ENCODE assay signal across 6 cellular contexts in genomic region chr17:75105269-75106080, GRCh38. TPM values are rescaled to one million over a fixed set of nuclear protein-coding genes. Genes with fewer than 3 reads are reported as not detected.
DNase-seq lines count a peak whose midpoint lies in the region; ATAC-seq and TF ChIP-seq lines count a peak whose summit lies in the region.

No MANE protein-coding gene starts in this region.

- H3K36me3 Mint-ChIP-seq in GM23338 (ENCODE audit: low read depth): peaks cover 8% of the 10 kb centered on the region

- H3K4me1 ChIP-seq in GM23338 (ENCODE audit: insufficient read depth) (peaks cover 10% of the 10 kb centered on the region), right atrium auricular region (peaks cover 0 to 11% of the 10 kb centered on the region in 2 donors)

- H3K4me2 ChIP-seq in GM23338: no peak overlapping the region

- H3K27me3 ChIP-seq in GM23338 (ENCODE audit: insufficient read depth) (no peaks in the 10 kb centered on the region), right atrium auricular region (no peaks in the 10 kb centered on the region)

- in situ Hi-C loops in ACHN (cut with HindIII; ENCODE audit: low pct_ligation_motif_present, low pct_unique_long_range_greater_than_20kb, low sequenced_read_pairs): no loop called here

- peaks cover 24% of the 10 kb centered on the region for H3K4me1 Mint-ChIP-seq in GM23338

- H3K4me3 ChIP-seq in GM23338 (no peak overlapping the region), right atrium auricular region (no peak overlapping the region)

- H3K27me3 Mint-ChIP-seq in GM23338 (ENCODE audit: insufficient read depth, low read depth, poor library complexity): peaks cover 26% of the 10 kb centered on the region

- H3K4me3 Mint-ChIP-seq in GM23338: no peak overlapping the region; the same call in 2 of the 3 replicates

- H3K36me3 ChIP-seq in GM23338 (ENCODE audit: insufficient read depth): no peaks in the 10 kb centered on the region
- peaks cover 6% of the 10 kb centered on the region for H3K36me3 ChIP-seq in right atrium auricular region

- DNase-seq in ACHN (peak; percentile 65), GM23338 (ENCODE audit: low spot score) (peak; percentile 85), SHP77 treated with DMSO at 0.1 percent for 48 hours (lab: John Stamatoyannopoulos, UW) (peak; percentile 70), right atrium auricular region (ENCODE audit: low spot score) (no peak), activated gamma-delta T cell treated with Interleukin-2 at 50 U/mL for 16 hours (no peak), Ammon's horn (ENCODE audit: low spot score) (no peak)

- H3K27ac Mint-ChIP-seq in GM23338: no peak overlapping the region

- no peak overlapping the region for H2AFZ ChIP-seq in GM23338

- H3K9me3 ChIP-seq in right atrium auricular region: no peaks in the 10 kb centered on the region

- H3K27ac ChIP-seq in GM23338 (ENCODE audit: low read depth): peak overlapping the region; percentile 21; the same call in 1 of the 2 replicates
- no peak overlapping the region for H3K27ac ChIP-seq in right atrium auricular region

- TF ChIP-seq CTCF in GM23338 (conservative IDR thresholded peaks at IDR 0.05; ENCODE audit: low read depth in 2 of 2) (peak; percentile 66), right atrium auricular region (IDR thresholded peaks at IDR 0.05) (peak; percentile 66 to 84)

- H3K79me2 ChIP-seq in GM23338 (replicated peaks; ENCODE audit: insufficient read depth): 0 out of 2 replicates have a peak, but pooled peaks cover under 1% of the 10 kb centered on the region

- H3K9me3 Mint-ChIP-seq in GM23338: no peaks in the 10 kb centered on the region

- peak; percentile 67 for ATAC-seq in GM23338

- H3K9me2 ChIP-seq in GM23338 (ENCODE audit: insufficient read depth): no peaks in the 10 kb centered on the region

- no peaks in the 10 kb centered on the region for H4K20me1 ChIP-seq in GM23338 (replicated peaks; ENCODE audit: insufficient read depth)

- peaks cover 25% of the 10 kb centered on the region for H3F3A ChIP-seq in GM23338 (replicated peaks; ENCODE audit: low read depth)

TF ChIP-seq in GM23338, 12 proteins besides CTCF, POLR2A, EP300 and RAD21 (continues in another document):
- TF ChIP-seq CREB1 (CRISPR knock-in tag; IDR thresholded peaks at IDR 0.05; ENCODE audit: low read depth) (no peak), REST (IDR thresholded peaks at IDR 0.05; ENCODE audit: unreplicated experiment) (no peak), POLR2AphosphoS5 (IDR thresholded peaks at IDR 0.05; ENCODE audit: low read depth) (no peak), NANOG (IDR thresholded peaks at IDR 0.05; ENCODE audit: borderline replicate concordance) (no peak), EZH2 (IDR thresholded peaks at IDR 0.05; ENCODE audit: low read depth, unreplicated experiment) (no peak), ZNF462 (CRISPR knock-in tag; IDR thresholded peaks at IDR 0.05) (no peak), EZH2phosphoT487 (IDR thresholded peaks at IDR 0.05; ENCODE audit: unreplicated experiment) (no peak), ZNF114 (CRISPR knock-in tag; IDR thresholded peaks at IDR 0.05) (no peak)

RNA-seq across cellular contexts. Expression of gene ARMC7, which starts 4.3 kb away (rescaled TPM):
- 4.5 and 5.6 TPM in 2 replicates for total RNA-seq in GM23338 (2014; rRNA removed; shearing (Covaris generic))
- 6.3 and 8.4 TPM in 2 replicates for polyA plus RNA-seq in GM23338 (2016; fragmentation: Nextera tagmentation; extraction: Ambion mirVana)
- 1 to 10 TPM; 4.9 to 9.5 TPM for total RNA-seq in right atrium auricular region

RNA-seq across cellular contexts. Expression of gene SLC16A5, which starts 17.7 kb away (rescaled TPM):
- total RNA-seq in GM23338 (2014; rRNA removed; shearing (Covaris generic)): 30.1 and 40.0 TPM in 2 replicates
- polyA plus RNA-seq in GM23338 (2016; fragmentation: Nextera tagmentation; extraction: Ambion mirVana): 5.0 and 7.3 TPM in 2 replicates
- 10 to 100 TPM; 16.5 to 34.1 TPM for total RNA-seq in right atrium auricular region

RNA-seq across cellular contexts. Expression of gene NT5C, which starts 26.1 kb away (rescaled TPM):
- 91.7 and 122 TPM in 2 replicates for total RNA-seq in GM23338 (2014; rRNA removed; shearing (Covaris generic))
- 120 and 134 TPM in 2 replicates for polyA plus RNA-seq in GM23338 (2016; fragmentation: Nextera tagmentation; extraction: Ambion mirVana)
- 10 to 100 TPM; 41.4 to 77.5 TPM for total RNA-seq in right atrium auricular region

RNA-seq across cellular contexts. Expression of gene JPT1, which starts 48.8 kb away (rescaled TPM):
- 249 and 278 TPM in 2 replicates for total RNA-seq in GM23338 (2014; rRNA removed; shearing (Covaris generic))
- 903 and 929 TPM in 2 replicates for polyA plus RNA-seq in GM23338 (2016; fragmentation: Nextera tagmentation; extraction: Ambion mirVana)
- 10 to 100 TPM; 15.1 to 15.8 TPM for total RNA-seq in right atrium auricular region

RNA-seq across cellular contexts. Expression of gene KCTD2, which starts 58.5 kb away (rescaled TPM):
- total RNA-seq in GM23338 (2014; rRNA removed; shearing (Covaris generic)): 24.3 and 30.0 TPM in 2 replicates
- polyA plus RNA-seq in GM23338 (2016; fragmentation: Nextera tagmentation; extraction: Ambion mirVana): 7.4 and 8.1 TPM in 2 replicates
- total RNA-seq in right atrium auricular region: 10 to 100 TPM; 17.9 to 28.4 TPM

Comparison
In these comparisons a context has a peak if more than half of its experiments do, and no peak if none do; other contexts are left out.
1. DNase-seq: peak in ACHN (single experiment), GM23338 (single experiment) and SHP77 treated with DMSO at 0.1 percent for 48 hours (single experiment); none in right atrium auricular region (single experiment), activated gamma-delta T cell treated with Interleukin-2 at 50 U/mL for 16 hours (single experiment) and Ammon's horn (single experiment).